8 cellular contexts compared by ENCODE assay signal in the genomic region with DNA sequence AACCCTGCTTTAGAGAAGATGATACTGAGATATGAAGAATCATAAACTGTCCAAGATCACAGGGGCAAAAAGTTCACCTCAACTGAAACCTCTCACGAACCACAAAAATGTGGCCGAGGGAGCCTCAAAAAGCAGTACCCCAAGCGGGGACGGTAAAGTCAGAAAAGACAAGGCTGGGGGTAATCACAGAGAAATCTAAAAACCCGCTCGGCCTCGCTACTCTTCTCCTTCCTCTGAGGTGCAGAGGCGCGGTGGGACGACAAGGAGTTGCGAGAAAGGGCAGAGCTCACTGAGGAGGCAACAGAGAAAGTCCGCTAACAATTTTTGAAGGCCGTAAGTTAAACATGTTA. TPM values are rescaled to one million over a fixed set of nuclear protein-coding genes. Genes with fewer than 3 reads are reported as not detected.
DNase-seq lines count a peak whose midpoint lies in the region; ATAC-seq, FAIRE-seq and TF ChIP-seq lines count a peak whose summit lies in the region.

No MANE protein-coding gene starts in this region.

- no peaks in the 10 kb centered on the region for H3K27me3 Mint-ChIP-seq in nephron (ENCODE audit: low read depth)

- TF ChIP-seq CTCF in Loucy (conservative IDR thresholded peaks at IDR 0.05; ENCODE audit: low read length) = no peak
- no peak for TF ChIP-seq CTCF in nephron (IDR thresholded peaks at IDR 0.05; ENCODE audit: unreplicated experiment in 3 of 3)

- peaks cover 13% of the 10 kb centered on the region for H3K36me3 Mint-ChIP-seq in nephron (ENCODE audit: low read depth)

- peaks cover 24% of the 10 kb centered on the region for H3K4me1 Mint-ChIP-seq in nephron

- H3K27ac Mint-ChIP-seq in nephron = peak overlapping the region; percentile 98 to 99 (median 98)

- H3K27me3 ChIP-seq in Loucy (ENCODE audit: insufficient read depth, low read length, poor library complexity, severe bottlenecking) (no peaks in the 10 kb centered on the region), endocrine pancreas (ENCODE audit: control insufficient read depth, insufficient read depth, low read length) (no peaks in the 10 kb centered on the region)

- no peaks in the 10 kb centered on the region for H3K9me3 Mint-ChIP-seq in nephron

- no peaks in the 10 kb centered on the region for H3K36me3 ChIP-seq in Loucy (ENCODE audit: insufficient read depth, low read length)
- H3K36me3 ChIP-seq in endocrine pancreas (ENCODE audit: control insufficient read depth, insufficient read depth, low read length) = peaks cover 2% of the 10 kb centered on the region

- H3K4me2 ChIP-seq in Loucy (ENCODE audit: low read depth, low read length, poor library complexity, severe bottlenecking) = peak overlapping the region; percentile 88

- peak overlapping the region; percentile 97 to 100 (median 97) for H3K4me3 Mint-ChIP-seq in nephron

- peak overlapping the region; percentile 92 for H3K4me3 ChIP-seq in Loucy (ENCODE audit: low read length, poor library complexity, severe bottlenecking)
- peak overlapping the region; percentile 98 for H3K4me3 ChIP-seq in endocrine pancreas (ENCODE audit: control insufficient read depth, insufficient read depth, low read length)

- H2AFZ ChIP-seq in Loucy (ENCODE audit: low read length) = peak overlapping the region; percentile 99

- H3K9me2 ChIP-seq in Loucy (replicated peaks; ENCODE audit: low read depth, low read length) = no peaks in the 10 kb centered on the region

- peak; percentile 35 for ATAC-seq in GM21825 (IDR thresholded peaks at IDR 0.05; ENCODE audit: unreplicated experiment)

- FAIRE-seq in GM12891 (lab: Jason Lieb, UNC) = no peak

- H3K9me3 ChIP-seq in Loucy (ENCODE audit: insufficient read depth, low read depth, low read length) (no peaks in the 10 kb centered on the region), endocrine pancreas (ENCODE audit: control insufficient read depth, low read length) (no peaks in the 10 kb centered on the region)

- TF ChIP-seq POLR2A in GM12891 (IDR thresholded peaks at IDR 0.05; ENCODE audit: low read depth, low read length) = no peak

- no peaks in the 10 kb centered on the region for H4K20me1 ChIP-seq in Loucy (ENCODE audit: insufficient read depth, low read length, poor library complexity, severe bottlenecking)

- H3K9ac ChIP-seq in Loucy (ENCODE audit: low read depth, low read length, poor library complexity, severe bottlenecking) = peak overlapping the region; percentile 92
- peak overlapping the region; percentile 62 for H3K9ac ChIP-seq in endocrine pancreas (ENCODE audit: control insufficient read depth, insufficient read depth, low read length)

- DNase-seq in GM12891 (ENCODE audit: insufficient read length, low spot score) (peak; percentile 29), DMS 273 treated with DMSO at 0.1 percent for 48 hours (lab: John Stamatoyannopoulos, UW) (no peak), DMS79 treated with DMSO at 0.1 percent for 48 hours (lab: John Stamatoyannopoulos, UW) (no peak), mesenteric fat pad (ENCODE audit: low spot score) (no peak)

- H3F3A ChIP-seq in Loucy (ENCODE audit: low read depth) = no peaks in the 10 kb centered on the region

- H3K79me2 ChIP-seq in Loucy (ENCODE audit: insufficient read depth, low read length) = peaks cover 15% of the 10 kb centered on the region

- H3K4me1 ChIP-seq in Loucy (ENCODE audit: insufficient read depth, low read length, poor library complexity, severe bottlenecking) = peaks cover 20% of the 10 kb centered on the region
- H3K4me1 ChIP-seq in endocrine pancreas (ENCODE audit: control insufficient read depth, insufficient read depth, low read length) = peaks cover 5% of the 10 kb centered on the region

TF ChIP-seq in GM12891, 5 proteins besides CTCF, POLR2A, EP300 and RAD21:
- TF ChIP-seq POLR2AphosphoS5 (IDR thresholded peaks at IDR 0.05; ENCODE audit: low read depth, low read length) = no peak
- TF ChIP-seq SPI1 (IDR thresholded peaks at IDR 0.05; ENCODE audit: low read depth, low read length) = no peak
- TF ChIP-seq TAF1 (IDR thresholded peaks at IDR 0.05; ENCODE audit: low read depth, low read length) = no peak
- TF ChIP-seq PAX5 (IDR thresholded peaks at IDR 0.05; ENCODE audit: insufficient read depth, low read length, severe bottlenecking) = no peak
- no peak for TF ChIP-seq POU2F2 (IDR thresholded peaks at IDR 0.05; ENCODE audit: low read depth, low read length)

RNA-seq across cellular contexts. Expression of a gene that starts 0.4 kb away (rescaled TPM):
- 1.9 TPM for polyA plus RNA-seq in GM12891 (2012; ENCODE audit: low read depth, missing spikeins)
- 2.5 TPM for total RNA-seq in mesenteric fat pad
